ENCODE assay signal across 2 cellular contexts in the genomic region with DNA sequence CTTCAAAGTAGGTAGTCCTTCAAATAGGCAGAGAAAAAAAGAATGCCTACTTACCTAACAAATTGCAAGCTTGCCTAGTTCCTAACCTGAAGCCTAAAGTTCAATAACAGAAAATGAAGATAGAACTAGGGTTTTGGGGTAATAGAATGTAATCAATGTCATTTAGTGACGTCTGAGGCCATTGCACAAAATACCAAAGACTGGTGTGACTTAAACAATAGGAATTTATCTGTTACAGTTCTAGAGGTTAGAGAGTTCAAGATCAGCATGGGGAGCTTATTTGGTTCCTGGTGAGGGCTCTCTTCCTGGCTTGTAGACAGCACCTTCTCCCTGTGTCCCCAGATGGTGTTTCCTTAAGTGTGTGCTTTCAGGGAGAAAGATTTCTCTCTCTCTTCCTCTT.
TF ChIP-seq lines count a peak whose summit lies in the region.

No MANE protein-coding gene starts in this region.

TF ChIP-seq in A549, 52 proteins besides CTCF, POLR2A, EP300 and RAD21 (continued from another document):
- TF ChIP-seq FOSL2 (IDR thresholded peaks at IDR 0.05) (no peak), FOSL2 (CRISPR knock-in tag; IDR thresholded peaks at IDR 0.05) (peak; percentile 24; the same call in 1 of the 2 replicates), CBX8 (IDR thresholded peaks at IDR 0.05) (no peak)

TF ChIP-seq in SK-N-SH treated with all-trans-retinoic acid at 6 μM for 48 hours, 23 proteins besides CTCF, POLR2A, EP300 and RAD21 (continued from another document):
- TF ChIP-seq, protein P1, sequence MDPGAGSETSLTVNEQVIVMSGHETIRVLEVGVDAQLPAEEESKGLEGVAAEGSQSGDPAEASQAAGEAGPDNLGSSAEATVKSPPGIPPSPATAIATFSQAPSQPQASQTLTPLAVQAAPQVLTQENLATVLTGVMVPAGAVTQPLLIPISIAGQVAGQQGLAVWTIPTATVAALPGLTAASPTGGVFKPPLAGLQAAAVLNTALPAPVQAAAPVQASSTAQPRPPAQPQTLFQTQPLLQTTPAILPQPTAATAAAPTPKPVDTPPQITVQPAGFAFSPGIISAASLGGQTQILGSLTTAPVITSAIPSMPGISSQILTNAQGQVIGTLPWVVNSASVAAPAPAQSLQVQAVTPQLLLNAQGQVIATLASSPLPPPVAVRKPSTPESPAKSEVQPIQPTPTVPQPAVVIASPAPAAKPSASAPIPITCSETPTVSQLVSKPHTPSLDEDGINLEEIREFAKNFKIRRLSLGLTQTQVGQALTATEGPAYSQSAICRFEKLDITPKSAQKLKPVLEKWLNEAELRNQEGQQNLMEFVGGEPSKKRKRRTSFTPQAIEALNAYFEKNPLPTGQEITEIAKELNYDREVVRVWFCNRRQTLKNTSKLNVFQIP (CRISPR knock-in tag; IDR thresholded peaks at IDR 0.05; ENCODE audit: borderline replicate concordance, low read depth) = no peak
- TF ChIP-seq, protein P2, sequence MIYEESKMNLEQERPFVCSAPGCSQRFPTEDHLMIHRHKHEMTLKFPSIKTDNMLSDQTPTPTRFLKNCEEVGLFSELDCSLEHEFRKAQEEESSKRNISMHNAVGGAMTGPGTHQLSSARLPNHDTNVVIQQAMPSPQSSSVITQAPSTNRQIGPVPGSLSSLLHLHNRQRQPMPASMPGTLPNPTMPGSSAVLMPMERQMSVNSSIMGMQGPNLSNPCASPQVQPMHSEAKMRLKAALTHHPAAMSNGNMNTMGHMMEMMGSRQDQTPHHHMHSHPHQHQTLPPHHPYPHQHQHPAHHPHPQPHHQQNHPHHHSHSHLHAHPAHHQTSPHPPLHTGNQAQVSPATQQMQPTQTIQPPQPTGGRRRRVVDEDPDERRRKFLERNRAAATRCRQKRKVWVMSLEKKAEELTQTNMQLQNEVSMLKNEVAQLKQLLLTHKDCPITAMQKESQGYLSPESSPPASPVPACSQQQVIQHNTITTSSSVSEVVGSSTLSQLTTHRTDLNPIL (CRISPR knock-in tag; IDR thresholded peaks at IDR 0.05; ENCODE audit: low read depth) = no peak
- TF ChIP-seq, protein P3, sequence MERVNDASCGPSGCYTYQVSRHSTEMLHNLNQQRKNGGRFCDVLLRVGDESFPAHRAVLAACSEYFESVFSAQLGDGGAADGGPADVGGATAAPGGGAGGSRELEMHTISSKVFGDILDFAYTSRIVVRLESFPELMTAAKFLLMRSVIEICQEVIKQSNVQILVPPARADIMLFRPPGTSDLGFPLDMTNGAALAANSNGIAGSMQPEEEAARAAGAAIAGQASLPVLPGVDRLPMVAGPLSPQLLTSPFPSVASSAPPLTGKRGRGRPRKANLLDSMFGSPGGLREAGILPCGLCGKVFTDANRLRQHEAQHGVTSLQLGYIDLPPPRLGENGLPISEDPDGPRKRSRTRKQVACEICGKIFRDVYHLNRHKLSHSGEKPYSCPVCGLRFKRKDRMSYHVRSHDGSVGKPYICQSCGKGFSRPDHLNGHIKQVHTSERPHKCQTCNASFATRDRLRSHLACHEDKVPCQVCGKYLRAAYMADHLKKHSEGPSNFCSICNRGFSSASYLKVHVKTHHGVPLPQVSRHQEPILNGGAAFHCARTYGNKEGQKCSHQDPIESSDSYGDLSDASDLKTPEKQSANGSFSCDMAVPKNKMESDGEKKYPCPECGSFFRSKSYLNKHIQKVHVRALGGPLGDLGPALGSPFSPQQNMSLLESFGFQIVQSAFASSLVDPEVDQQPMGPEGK (CRISPR knock-in tag; IDR thresholded peaks at IDR 0.05; ENCODE audit: borderline replicate concordance) = no peak
- no peak for TF ChIP-seq BACH2 (CRISPR knock-in tag; IDR thresholded peaks at IDR 0.05; ENCODE audit: borderline replicate concordance)
- TF ChIP-seq ZFP3 (CRISPR knock-in tag; IDR thresholded peaks at IDR 0.05) = no peak
- TF ChIP-seq SNAI2 (CRISPR knock-in tag; IDR thresholded peaks at IDR 0.05) = no peak
- TF ChIP-seq TCF4 (CRISPR knock-in tag; IDR thresholded peaks at IDR 0.05; ENCODE audit: borderline replicate concordance) = no peak
- no peak for TF ChIP-seq OSR1 (CRISPR knock-in tag; IDR thresholded peaks at IDR 0.05)
- TF ChIP-seq ZC3H10 (CRISPR knock-in tag; IDR thresholded peaks at IDR 0.05) = no peak
- TF ChIP-seq ZNF565 (CRISPR knock-in tag; conservative IDR thresholded peaks at IDR 0.05; ENCODE audit: low read depth) = no peak
TF ChIP-seq in SK-N-SH treated with all-trans-retinoic acid at 6 μM for 48 hours: peak in this region for 0.
